Comparison of ENCODE assay signal across 33 cellular contexts in the genomic region with DNA sequence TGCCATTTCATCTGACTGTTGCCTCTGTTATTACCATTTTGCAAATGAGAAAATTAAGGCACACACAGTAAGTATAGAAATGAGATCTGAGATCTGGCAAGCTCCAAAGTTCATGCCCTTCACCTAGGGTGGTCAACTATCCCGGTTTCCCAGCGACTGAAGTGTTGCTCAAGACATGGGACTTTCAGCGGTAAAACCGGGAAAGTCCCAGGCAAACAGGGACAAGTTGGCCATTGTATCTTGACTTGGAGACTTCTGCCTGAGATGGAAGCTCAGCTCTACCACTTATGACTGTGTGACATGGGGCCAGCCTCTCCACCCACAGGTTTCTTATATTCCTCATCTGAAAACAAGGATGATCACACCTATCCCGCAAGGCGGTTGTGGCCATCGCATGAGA.
"Had no signal": no experiment of that assay in that cellular context is flagged by ENCODE, and none has a peak within 500 bp of the region (broad histone marks: within the 10 kb centered on the region; RNA-seq: fewer than 3 reads in every experiment).

No MANE protein-coding gene starts in this region.

- DNase-seq: activated B cell treated with CpG ODN at 0.5 μM for 24 hours; activated CD4-positive, alpha-beta T cell treated with anti-CD3 and anti-CD28 coated beads for 48 hours; activated CD4-positive, alpha-beta T cell treated with anti-CD3 and anti-CD28 coated beads, Interleukin-2, amount 50 U/mL, for 1 hour; activated CD4-positive, alpha-beta T cell treated with anti-CD3 and anti-CD28 coated beads, Interleukin-2, amount 50 U/mL, for 48 hours; activated CD8-positive, alpha-beta memory T cell treated with anti-CD3 and anti-CD28 coated beads for 24 hours; activated CD8-positive, alpha-beta T cell treated with anti-CD3 and anti-CD28 coated beads for 36 hours; activated gamma-delta T cell; activated naive CD4-positive, alpha-beta T cell; activated naive CD4-positive, alpha-beta T cell treated with anti-CD3 and anti-CD28 coated beads, Interleukin-2, amount 10 ng/mL, durations not matched to agents 7 days and 5 days; activated naive CD8-positive, alpha-beta T cell treated with anti-CD3 and anti-CD28 coated beads, Interleukin-2, amount 10 ng/mL, durations not matched to agents 7 days and 5 days; activated T-cell treated with anti-CD3 and anti-CD28 coated beads, Interleukin-2, amount 50 U/mL, for 4 hours; dorsolateral prefrontal cortex; effector memory CD4-positive, alpha-beta T cell; erythroblast; foreskin keratinocyte; gastrocnemius medialis; glutamatergic neuron; heart left ventricle; T-helper 1 cell; T-helper 17 cell; T1000; WERI-Rb-1 had no signal

- H3K36me3 ChIP-seq: ascending aorta, esophagus muscularis mucosa, gastrocnemius medialis, heart left ventricle, WERI-Rb-1 had no signal

- FAIRE-seq: bronchial epithelial cell had no signal

- H3K4me1 Mint-ChIP-seq: activated B cell treated with CpG ODN at 0.5 μM for 24 hours; activated naive CD4-positive, alpha-beta T cell treated with anti-CD3 and anti-CD28 coated beads, Interleukin-2, amount 10 ng/mL, durations not matched to agents 7 days and 5 days; activated naive CD8-positive, alpha-beta T cell treated with anti-CD3 and anti-CD28 coated beads, Interleukin-2, amount 10 ng/mL, durations not matched to agents 7 days and 5 days; central memory CD8-positive, alpha-beta T cell; T-helper 17 cell had no signal

- H3K9me3 Mint-ChIP-seq: activated B cell treated with CpG ODN at 0.5 μM for 24 hours; activated CD8-positive, alpha-beta T cell treated with anti-CD3 and anti-CD28 coated beads for 36 hours; activated naive CD4-positive, alpha-beta T cell treated with anti-CD3 and anti-CD28 coated beads, Interleukin-2, amount 10 ng/mL, durations not matched to agents 7 days and 5 days; activated naive CD4-positive, alpha-beta T cell treated with anti-CD3 and anti-CD28 coated beads, Interleukin-2, amount 50 U/mL, for 72 hours; activated naive CD8-positive, alpha-beta T cell treated with anti-CD3 and anti-CD28 coated beads, Interleukin-2, amount 10 ng/mL, durations not matched to agents 7 days and 5 days; activated T-cell treated with anti-CD3 and anti-CD28 coated beads, Interleukin-2, amount 50 U/mL, for 4 hours; activated T-helper 1 cell treated with anti-CD3 and anti-CD28 coated beads, Interleukin-12 subunit alpha, Interleukin-12 subunit beta, Interleukin-2, Interleukin-4 antibody, amounts not matched to agents 30 ng/mL and 10 ng/mL and 1 ng/mL, durations not matched to agents 14 hours and 24 hours and 36 hours; central memory CD8-positive, alpha-beta T cell; dendritic cell treated with granulocyte-macrophage colony-stimulating factor and Interleukin-4, amounts not matched to agents 40 ng/mL and 50 ng/mL, for 4 days; T-helper 2 cell treated with Interferon-gamma antibody and Interleukin-4, amounts not matched to agents 5 μg/mL and 100 μg/mL, for 36 hours had no signal

- ATAC-seq: activated CD4-positive, CD25-positive, alpha-beta regulatory T cell treated with anti-CD3 and anti-CD28 coated beads, Interleukin-2, amount 50 U/mL, for 24 hours; activated CD8-positive, alpha-beta T cell treated with anti-CD3 and anti-CD28 coated beads for 36 hours; activated naive CD4-positive, alpha-beta T cell treated with anti-CD3 and anti-CD28 coated beads, Interleukin-2, amount 50 U/mL, for 72 hours; activated T-cell treated with anti-CD3 and anti-CD28 coated beads, Interleukin-2, amount 50 U/mL, for 4 hours; foreskin keratinocyte; gastrocnemius medialis; heart left ventricle; T-helper 17 cell had no signal

- H3K27ac Mint-ChIP-seq: activated B cell treated with CpG ODN at 0.5 μM for 24 hours; activated CD8-positive, alpha-beta T cell treated with anti-CD3 and anti-CD28 coated beads for 36 hours; activated naive CD4-positive, alpha-beta T cell treated with anti-CD3 and anti-CD28 coated beads, Interleukin-2, amount 10 ng/mL, durations not matched to agents 7 days and 5 days; activated naive CD4-positive, alpha-beta T cell treated with anti-CD3 and anti-CD28 coated beads, Interleukin-2, amount 50 U/mL, for 72 hours; activated naive CD8-positive, alpha-beta T cell treated with anti-CD3 and anti-CD28 coated beads, Interleukin-2, amount 10 ng/mL, durations not matched to agents 7 days and 5 days; activated T-helper 1 cell treated with anti-CD3 and anti-CD28 coated beads, Interleukin-12 subunit alpha, Interleukin-12 subunit beta, Interleukin-2, Interleukin-4 antibody, amounts not matched to agents 30 ng/mL and 10 ng/mL and 1 ng/mL, durations not matched to agents 14 hours and 24 hours and 36 hours; brain; dendritic cell treated with granulocyte-macrophage colony-stimulating factor and Interleukin-4, amounts not matched to agents 40 ng/mL and 50 ng/mL, for 4 days; T-helper 17 cell; T-helper 2 cell treated with Interferon-gamma antibody and Interleukin-4, amounts not matched to agents 5 μg/mL and 100 μg/mL, for 36 hours had no signal

- H3K36me3 Mint-ChIP-seq: activated naive CD4-positive, alpha-beta T cell treated with anti-CD3 and anti-CD28 coated beads, Interleukin-2, amount 10 ng/mL, durations not matched to agents 7 days and 5 days; activated naive CD4-positive, alpha-beta T cell treated with anti-CD3 and anti-CD28 coated beads, Interleukin-2, amount 50 U/mL, for 72 hours; activated naive CD8-positive, alpha-beta T cell treated with anti-CD3 and anti-CD28 coated beads, Interleukin-2, amount 10 ng/mL, durations not matched to agents 7 days and 5 days; brain had no signal

- H3K27ac ChIP-seq: ascending aorta, coronary artery, dorsolateral prefrontal cortex, esophagus muscularis mucosa, foreskin keratinocyte, gastrocnemius medialis, heart left ventricle, WERI-Rb-1 had no signal

- H3K27me3 ChIP-seq: ascending aorta, esophagus muscularis mucosa, gastrocnemius medialis, heart left ventricle had no signal

- H3K4me3 ChIP-seq: ascending aorta, coronary artery, dorsolateral prefrontal cortex, esophagus muscularis mucosa, gastrocnemius medialis, heart left ventricle had no signal

- H3K9me3 ChIP-seq: ascending aorta, esophagus muscularis mucosa, gastrocnemius medialis, heart left ventricle had no signal

- H3K4me1 ChIP-seq: foreskin keratinocyte, gastrocnemius medialis had no signal

- H3K4me3 Mint-ChIP-seq: activated B cell treated with CpG ODN at 0.5 μM for 24 hours; activated CD8-positive, alpha-beta T cell treated with anti-CD3 and anti-CD28 coated beads for 36 hours; activated naive CD4-positive, alpha-beta T cell treated with anti-CD3 and anti-CD28 coated beads, Interleukin-2, amount 10 ng/mL, durations not matched to agents 7 days and 5 days; activated naive CD8-positive, alpha-beta T cell treated with anti-CD3 and anti-CD28 coated beads, Interleukin-2, amount 10 ng/mL, durations not matched to agents 7 days and 5 days; activated T-cell treated with anti-CD3 and anti-CD28 coated beads, Interleukin-2, amount 50 U/mL, for 4 hours; activated T-helper 1 cell treated with anti-CD3 and anti-CD28 coated beads, Interleukin-12 subunit alpha, Interleukin-12 subunit beta, Interleukin-2, Interleukin-4 antibody, amounts not matched to agents 30 ng/mL and 10 ng/mL and 1 ng/mL, durations not matched to agents 14 hours and 24 hours and 36 hours; brain; central memory CD8-positive, alpha-beta T cell; dendritic cell treated with granulocyte-macrophage colony-stimulating factor and Interleukin-4, amounts not matched to agents 40 ng/mL and 50 ng/mL, for 4 days; T-helper 17 cell; T-helper 2 cell treated with Interferon-gamma antibody and Interleukin-4, amounts not matched to agents 5 μg/mL and 100 μg/mL, for 36 hours had no signal
